In the genomic region with DNA sequence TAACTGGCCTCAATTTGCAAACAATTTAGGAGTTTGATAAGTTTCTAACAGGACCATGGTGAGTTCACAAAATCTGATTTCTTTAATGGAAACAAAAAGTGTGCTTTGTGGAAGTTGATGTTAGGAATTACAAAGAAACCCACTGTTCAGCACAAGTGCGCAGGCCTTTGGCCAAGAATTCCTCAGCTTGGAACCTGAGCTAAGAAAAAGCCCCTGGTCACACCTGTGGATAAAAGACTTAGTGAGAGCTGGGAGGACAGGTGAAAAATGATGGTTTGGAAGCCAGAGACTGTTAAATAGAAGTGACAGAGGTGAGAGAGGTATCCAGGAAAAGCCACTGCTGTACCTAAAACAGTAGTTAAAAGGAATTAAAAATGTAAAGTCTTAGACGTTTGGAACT, we compare ENCODE assay signal across 21 cellular contexts.
A peak's percentile ranks its signal among the peaks of the same experiment; 100 is the strongest.
DNase-seq lines count a peak whose midpoint lies in the region; ATAC-seq and TF ChIP-seq lines count a peak whose summit lies in the region.
"Had no signal": no experiment of that assay in that cellular context is flagged by ENCODE, and none has a peak within 500 bp of the region (broad histone marks: within the 10 kb centered on the region; RNA-seq: fewer than 3 reads in every experiment).

No MANE protein-coding gene starts in this region.

- no peaks in the 10 kb centered on the region for H3K9me3 Mint-ChIP-seq in activated CD4-positive, alpha-beta T cell treated with anti-CD3 and anti-CD28 coated beads for 36 hours (ENCODE audit: low read depth)
- H3K9me3 Mint-ChIP-seq in activated naive CD8-positive, alpha-beta T cell (ENCODE audit: low read depth) = no peaks in the 10 kb centered on the region
- H3K9me3 Mint-ChIP-seq in activated naive CD8-positive, alpha-beta T cell treated with anti-CD3 and anti-CD28 coated beads for 36 hours = no peaks in the 10 kb centered on the region
- H3K9me3 Mint-ChIP-seq in activated T-helper 17 cell treated with anti-CD3 and anti-CD28 coated beads, Interleukin-2, amount 50 U/mL, for 72 hours = no peaks in the 10 kb centered on the region
- H3K9me3 Mint-ChIP-seq: IgD-negative memory B cell had no signal

- intact Hi-C loops in activated CD4-positive, alpha-beta T cell treated with anti-CD3 and anti-CD28 coated beads for 36 hours (cut with DNase I, micrococcal nuclease) = no loop called here
- intact Hi-C loops in thyroid gland (cut with DNase I) = no loop called here

- peak overlapping the region; percentile 55 for H3K27ac Mint-ChIP-seq in activated CD4-positive, alpha-beta T cell treated with anti-CD3 and anti-CD28 coated beads for 36 hours
- H3K27ac Mint-ChIP-seq in activated naive CD8-positive, alpha-beta T cell = peak overlapping the region; percentile 83
- H3K27ac Mint-ChIP-seq in activated naive CD8-positive, alpha-beta T cell treated with anti-CD3 and anti-CD28 coated beads for 36 hours = no peak overlapping the region
- H3K27ac Mint-ChIP-seq in activated T-helper 17 cell treated with anti-CD3 and anti-CD28 coated beads, Interleukin-2, amount 50 U/mL, for 72 hours = peak overlapping the region; percentile 46
- H3K27ac Mint-ChIP-seq: IgD-negative memory B cell had no signal

- TF ChIP-seq EP300 in suprapubic skin (IDR thresholded peaks at IDR 0.05) = no peak

- peaks cover 87% of the 10 kb centered on the region for H3K4me1 Mint-ChIP-seq in activated CD4-positive, alpha-beta T cell treated with anti-CD3 and anti-CD28 coated beads for 36 hours
- H3K4me1 Mint-ChIP-seq in activated naive CD8-positive, alpha-beta T cell (ENCODE audit: low read depth) = peaks cover 80% of the 10 kb centered on the region
- H3K4me1 Mint-ChIP-seq in activated naive CD8-positive, alpha-beta T cell treated with anti-CD3 and anti-CD28 coated beads for 36 hours = peaks cover 65% of the 10 kb centered on the region
- H3K4me1 Mint-ChIP-seq in activated T-helper 17 cell treated with anti-CD3 and anti-CD28 coated beads, Interleukin-2, amount 50 U/mL, for 72 hours = peaks cover 48% of the 10 kb centered on the region

- H3K27ac ChIP-seq in thyroid gland (no peak overlapping the region), suprapubic skin (no peak overlapping the region)
- H3K27ac ChIP-seq: HL-60, KMS-11, PC-9 had no signal

- TF ChIP-seq POLR2A in thyroid gland (IDR thresholded peaks at IDR 0.05) = no peak
- TF ChIP-seq POLR2A in suprapubic skin (IDR thresholded peaks at IDR 0.05) = no peak

- peaks cover 12% of the 10 kb centered on the region for H3K36me3 Mint-ChIP-seq in activated CD4-positive, alpha-beta T cell treated with anti-CD3 and anti-CD28 coated beads for 36 hours (ENCODE audit: low read depth)
- peaks cover 13% of the 10 kb centered on the region for H3K36me3 Mint-ChIP-seq in activated naive CD8-positive, alpha-beta T cell
- peaks cover 47% of the 10 kb centered on the region for H3K36me3 Mint-ChIP-seq in activated naive CD8-positive, alpha-beta T cell treated with anti-CD3 and anti-CD28 coated beads for 36 hours
- peaks cover 21% of the 10 kb centered on the region for H3K36me3 Mint-ChIP-seq in activated T-helper 17 cell treated with anti-CD3 and anti-CD28 coated beads, Interleukin-2, amount 50 U/mL, for 72 hours (ENCODE audit: low read depth)
- H3K36me3 Mint-ChIP-seq: IgD-negative memory B cell had no signal

- POLR2A ChIA-PET in activated CD4-positive, alpha-beta T cell treated with anti-CD3 and anti-CD28 coated beads for 36 hours (lab: Charles Lee) = no interaction called here

- ATAC-seq in activated CD4-positive, alpha-beta T cell treated with anti-CD3 and anti-CD28 coated beads for 36 hours = no peak
- ATAC-seq in activated T-helper 17 cell treated with anti-CD3 and anti-CD28 coated beads, Interleukin-2, amount 50 U/mL, for 72 hours (replicated peaks) = no peak

- H3K4me3 ChIP-seq in thyroid gland (replicated peaks in 1 of 3) = no peak overlapping the region
- H3K4me3 ChIP-seq in suprapubic skin = no peak overlapping the region
- H3K4me3 ChIP-seq: PC-9 had no signal

- no peaks in the 10 kb centered on the region for H3K9me3 ChIP-seq in thyroid gland
- H3K9me3 ChIP-seq in suprapubic skin = no peaks in the 10 kb centered on the region

- H3K27me3 ChIP-seq in thyroid gland (no peaks in the 10 kb centered on the region), suprapubic skin (no peaks in the 10 kb centered on the region)

- TF ChIP-seq CTCF in thyroid gland (IDR thresholded peaks at IDR 0.05) (no peak), suprapubic skin (IDR thresholded peaks at IDR 0.05) (no peak)

- H3K36me3 ChIP-seq in thyroid gland = no peaks in the 10 kb centered on the region
- no peaks in the 10 kb centered on the region for H3K36me3 ChIP-seq in suprapubic skin

- 32 to 48% methylated on average over 2 of the region's 2 CpGs for WGBS in thyroid gland, 2 donors
- WGBS in suprapubic skin = 74% methylated on average over 2 of the region's 2 CpGs

- H3K4me3 Mint-ChIP-seq in activated CD4-positive, alpha-beta T cell treated with anti-CD3 and anti-CD28 coated beads for 36 hours = no peak overlapping the region
- H3K4me3 Mint-ChIP-seq in activated naive CD8-positive, alpha-beta T cell = peak overlapping the region; percentile 47
- no peak overlapping the region for H3K4me3 Mint-ChIP-seq in activated naive CD8-positive, alpha-beta T cell treated with anti-CD3 and anti-CD28 coated beads for 36 hours
- H3K4me3 Mint-ChIP-seq in activated T-helper 17 cell treated with anti-CD3 and anti-CD28 coated beads, Interleukin-2, amount 50 U/mL, for 72 hours = no peak overlapping the region
- H3K4me3 Mint-ChIP-seq: IgD-negative memory B cell had no signal

- no peak for DNase-seq in activated CD4-positive, alpha-beta T cell treated with anti-CD3 and anti-CD28 coated beads for 36 hours
- no peak for DNase-seq in activated CD4-positive, alpha-beta T cell treated with anti-CD3 and anti-CD28 coated beads, Interleukin-2, amount 50 U/mL, for 1 hour
- DNase-seq in activated naive CD8-positive, alpha-beta T cell treated with anti-CD3 and anti-CD28 coated beads for 36 hours = no peak
- DNase-seq in thyroid gland (peak; percentile 68 to 79), suprapubic skin (ENCODE audit: low spot score in 2 of 2) (no peak), cerebellar nuclear complex (lab: John Stamatoyannopoulos, UW) (no peak)
- DNase-seq: DMS153; MM.1S; NCI-H2029; NCI-H446; NCI-H526; NCI-H82; NK-92 treated with Interleukin-12 subunit alpha and Interleukin-12 subunit beta, amount 100 ng/mL, for 24 hours; PC-9; Right ventricle myocardium superior; RPMI8226 had no signal

- no peaks in the 10 kb centered on the region for H3K27me3 Mint-ChIP-seq in activated CD4-positive, alpha-beta T cell treated with anti-CD3 and anti-CD28 coated beads for 36 hours
- no peaks in the 10 kb centered on the region for H3K27me3 Mint-ChIP-seq in activated naive CD8-positive, alpha-beta T cell
- no peaks in the 10 kb centered on the region for H3K27me3 Mint-ChIP-seq in activated naive CD8-positive, alpha-beta T cell treated with anti-CD3 and anti-CD28 coated beads for 36 hours
- H3K27me3 Mint-ChIP-seq in activated T-helper 17 cell treated with anti-CD3 and anti-CD28 coated beads, Interleukin-2, amount 50 U/mL, for 72 hours = no peaks in the 10 kb centered on the region

- CTCF ChIA-PET in activated CD4-positive, alpha-beta T cell treated with anti-CD3 and anti-CD28 coated beads for 36 hours (lab: Charles Lee) = interaction anchor here (0.6 to 1.0 kb wide), 2 partner anchors 12 to 92 kb away, joined by 3 read pairs; no protein-coding TSS in a partner anchor

- H3K4me1 ChIP-seq in thyroid gland = peaks cover 7 to 13% of the 10 kb centered on the region in 2 donors
- H3K4me1 ChIP-seq in suprapubic skin = no peaks in the 10 kb centered on the region

Comparison
In these comparisons a context has a peak if more than half of its experiments do, and no peak if none do; other contexts are left out.
1. DNase-seq: peak in thyroid gland (2 of 2); none in activated CD4-positive, alpha-beta T cell treated with anti-CD3 and anti-CD28 coated beads for 36 hours (single experiment), activated CD4-positive, alpha-beta T cell treated with anti-CD3 and anti-CD28 coated beads, Interleukin-2, amount 50 U/mL, for 1 hour (single experiment), activated naive CD8-positive, alpha-beta T cell treated with anti-CD3 and anti-CD28 coated beads for 36 hours (single experiment), suprapubic skin (0 of 2) and cerebellar nuclear complex (0 of 2).